In the genomic region with DNA sequence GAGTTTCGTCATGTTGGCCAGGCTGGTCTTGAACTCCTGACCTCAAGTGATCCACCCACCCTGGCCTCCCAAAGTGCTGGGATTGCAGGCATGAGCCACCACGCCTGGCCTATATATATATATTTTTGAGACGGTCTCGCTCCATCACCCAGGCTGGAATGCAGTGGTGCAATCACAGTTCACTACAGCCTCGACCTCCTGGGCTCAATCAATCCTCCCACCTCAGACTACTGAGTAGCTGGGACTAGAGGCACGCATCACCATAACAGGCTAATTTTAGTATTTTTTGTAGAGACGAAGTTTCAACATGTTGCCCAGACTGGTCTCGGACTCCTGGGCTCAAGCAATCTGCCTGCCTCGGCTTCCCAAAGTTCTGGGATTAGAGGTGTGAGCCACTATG, we compare ENCODE assay signal across 1 cellular context. TPM values are rescaled to one million over a fixed set of nuclear protein-coding genes. Genes with fewer than 3 reads are reported as not detected.
"Had no signal": no experiment of that assay in that cellular context is flagged by ENCODE, and none has a peak within 500 bp of the region (broad histone marks: within the 10 kb centered on the region; RNA-seq: fewer than 3 reads in every experiment).

No MANE protein-coding gene starts in this region.

RNA-seq across cellular contexts. Expression of gene B9D2, which starts 17.0 kb away (rescaled TPM):
- total RNA-seq: vagina had no signal
